ENCODE assay signal across 20 cellular contexts in genomic region chr5:139399501-139400121, GRCh38. TPM values are rescaled to one million over a fixed set of nuclear protein-coding genes. Genes with fewer than 3 reads are reported as not detected.
DNase-seq lines count a peak whose midpoint lies in the region; ATAC-seq and TF ChIP-seq lines count a peak whose summit lies in the region.
"Had no signal": no experiment of that assay in that cellular context is flagged by ENCODE, and none has a peak within 500 bp of the region (broad histone marks: within the 10 kb centered on the region; RNA-seq: fewer than 3 reads in every experiment).

No MANE protein-coding gene starts in this region.

- H3K36me3 Mint-ChIP-seq in T-helper 1 cell treated with Interleukin-12 subunit alpha and Interleukin-12 subunit beta and Interleukin-4 antibody, amounts not matched to agents 30 μg/mL and 1 μg/mL, for 36 hours (ENCODE audit: low read depth), result peaks cover 6% of the 10 kb centered on the region
- peaks cover 4 to 7% (median 5%) of the 10 kb centered on the region in 5 donors for H3K36me3 Mint-ChIP-seq in naive thymus-derived CD4-positive, alpha-beta T cell
- H3K36me3 Mint-ChIP-seq: CD4-positive, CD25-positive, alpha-beta regulatory T cell had no signal

- intact Hi-C loops in naive thymus-derived CD4-positive, alpha-beta T cell (cut with micrococcal nuclease), result loop anchor here (5.0 to 10.0 kb wide), 3 partner anchors 935 to 1062 kb away; partner anchors contain the start of genes FAM53C (in 2 of the 2), ANKHD1 (in 1 of the 2) and EGR1 (in 1 of the 2)
- intact Hi-C loops in right cardiac atrium (cut with DNase I), result no loop called here

- H3K27ac Mint-ChIP-seq in T-helper 1 cell treated with Interleukin-12 subunit alpha and Interleukin-12 subunit beta and Interleukin-4 antibody, amounts not matched to agents 30 μg/mL and 1 μg/mL, for 36 hours, result peak overlapping the region; percentile 31
- peak overlapping the region in 1 of 9 donors; percentile 38 for H3K27ac Mint-ChIP-seq in naive thymus-derived CD4-positive, alpha-beta T cell
- H3K27ac Mint-ChIP-seq: activated naive CD8-positive, alpha-beta T cell treated with anti-CD3 and anti-CD28 coated beads, Interleukin-2, amount 10 ng/mL, durations not matched to agents 7 days and 5 days had no signal

- peaks cover 47% of the 10 kb centered on the region for H3K4me1 Mint-ChIP-seq in T-helper 1 cell treated with Interleukin-12 subunit alpha and Interleukin-12 subunit beta and Interleukin-4 antibody, amounts not matched to agents 30 μg/mL and 1 μg/mL, for 36 hours (ENCODE audit: low read depth)
- peaks cover 15 to 47% (median 24%) of the 10 kb centered on the region in 7 donors for H3K4me1 Mint-ChIP-seq in naive thymus-derived CD4-positive, alpha-beta T cell

- H3K9ac ChIP-seq in skeletal muscle tissue (ENCODE audit: low read depth in 1 of 3, low read length in 3 of 3), result peak overlapping the region in 1 of 3 donors; percentile 40

- DNase-seq in T-helper 1 cell, result no peak
- peak; percentile 80 for DNase-seq in GM20000 (ENCODE audit: low spot score)
- DNase-seq in naive thymus-derived CD4-positive, alpha-beta T cell, result no peak
- no peak for DNase-seq in right cardiac atrium
- DNase-seq: 8988T; activated naive CD8-positive, alpha-beta T cell treated with anti-CD3 and anti-CD28 coated beads, Interleukin-2, amount 10 ng/mL, durations not matched to agents 7 days and 5 days; caudate nucleus; CD4-positive, CD25-positive, alpha-beta regulatory T cell; foreskin keratinocyte; lower lobe of right lung; NCI-H226; stimulated activated CD4-positive, alpha-beta T cell treated with anti-CD3 and anti-CD28 coated beads, Interleukin-1b, Interleukin-23, amount 100 ng/mL, for 48 hours; upper lobe of right lung had no signal

- H3K9me3 ChIP-seq in skeletal muscle tissue (ENCODE audit: control insufficient read depth in 3 of 3, low read length in 3 of 3) (no peaks in the 10 kb centered on the region), right cardiac atrium (ENCODE audit: control insufficient read depth, low read length) (no peaks in the 10 kb centered on the region)
- H3K9me3 ChIP-seq in naive thymus-derived CD4-positive, alpha-beta T cell (ENCODE audit: control insufficient read depth in 2 of 3, low read length in 3 of 3), result no peaks in the 10 kb centered on the region
- H3K9me3 ChIP-seq: lower lobe of right lung, upper lobe of right lung had no signal

- peak; percentile 34 for ATAC-seq in HG03196 (IDR thresholded peaks at IDR 0.05; ENCODE audit: unreplicated experiment)
- ATAC-seq in HG03354 (IDR thresholded peaks at IDR 0.05; ENCODE audit: poor library complexity, severe bottlenecking, unreplicated experiment), result no peak
- ATAC-seq in naive thymus-derived CD4-positive, alpha-beta T cell, result no peak
- ATAC-seq in right cardiac atrium, result no peak
- ATAC-seq: foreskin keratinocyte, lower lobe of right lung, upper lobe of right lung had no signal

- CTCF ChIA-PET in naive thymus-derived CD4-positive, alpha-beta T cell (lab: Charles Lee), result interaction anchor here (0.6 to 1.4 kb wide), 2 partner anchors 15 to 163 kb away, joined by 3 read pairs; no protein-coding TSS in a partner anchor

- no peak for TF ChIP-seq CTCF in GM20000 (IDR thresholded peaks at IDR 0.05; ENCODE audit: extremely low read depth, missing control alignments)

- H3K4me3 Mint-ChIP-seq in T-helper 1 cell treated with Interleukin-12 subunit alpha and Interleukin-12 subunit beta and Interleukin-4 antibody, amounts not matched to agents 30 μg/mL and 1 μg/mL, for 36 hours, result no peak overlapping the region
- H3K4me3 Mint-ChIP-seq in naive thymus-derived CD4-positive, alpha-beta T cell, result no peak overlapping the region
- H3K4me3 Mint-ChIP-seq: activated naive CD8-positive, alpha-beta T cell treated with anti-CD3 and anti-CD28 coated beads, Interleukin-2, amount 10 ng/mL, durations not matched to agents 7 days and 5 days had no signal

- no peaks in the 10 kb centered on the region for H3K27me3 Mint-ChIP-seq in T-helper 1 cell treated with Interleukin-12 subunit alpha and Interleukin-12 subunit beta and Interleukin-4 antibody, amounts not matched to agents 30 μg/mL and 1 μg/mL, for 36 hours (ENCODE audit: low read depth)
- H3K27me3 Mint-ChIP-seq in naive thymus-derived CD4-positive, alpha-beta T cell, result no peaks in the 10 kb centered on the region
- H3K27me3 Mint-ChIP-seq: activated naive CD8-positive, alpha-beta T cell treated with anti-CD3 and anti-CD28 coated beads, Interleukin-2, amount 10 ng/mL, durations not matched to agents 7 days and 5 days had no signal

- H3K27ac ChIP-seq in skeletal muscle tissue (ENCODE audit: low read depth, low read length) (peak overlapping the region; percentile 11), right cardiac atrium (ENCODE audit: low read length) (no peak overlapping the region)
- no peak overlapping the region for H3K27ac ChIP-seq in naive thymus-derived CD4-positive, alpha-beta T cell (ENCODE audit: low read depth, low read length)
- H3K27ac ChIP-seq: foreskin keratinocyte, lower lobe of right lung, upper lobe of right lung had no signal

- 87% methylated on average over 6 of the region's 6 CpGs for WGBS in right cardiac atrium

- H3K4me3 ChIP-seq in skeletal muscle tissue (ENCODE audit: low read length in 3 of 3) (no peak overlapping the region), right cardiac atrium (ENCODE audit: low read length) (no peak overlapping the region)
- no peak overlapping the region for H3K4me3 ChIP-seq in naive thymus-derived CD4-positive, alpha-beta T cell (ENCODE audit: low read length)
- H3K4me3 ChIP-seq: lower lobe of right lung, upper lobe of right lung had no signal

- H3K9me3 Mint-ChIP-seq in T-helper 1 cell treated with Interleukin-12 subunit alpha and Interleukin-12 subunit beta and Interleukin-4 antibody, amounts not matched to agents 30 μg/mL and 1 μg/mL, for 36 hours, result no peaks in the 10 kb centered on the region
- H3K9me3 Mint-ChIP-seq in naive thymus-derived CD4-positive, alpha-beta T cell, result no peaks in the 10 kb centered on the region
- H3K9me3 Mint-ChIP-seq: activated naive CD8-positive, alpha-beta T cell treated with anti-CD3 and anti-CD28 coated beads, Interleukin-2, amount 10 ng/mL, durations not matched to agents 7 days and 5 days had no signal

- POLR2A ChIA-PET in naive thymus-derived CD4-positive, alpha-beta T cell (lab: Charles Lee), result no interaction called here

- H3K27me3 ChIP-seq in skeletal muscle tissue (ENCODE audit: control insufficient read depth in 3 of 3, insufficient read depth in 3 of 3, low read length in 3 of 3), result no peaks in the 10 kb centered on the region
- H3K27me3 ChIP-seq in naive thymus-derived CD4-positive, alpha-beta T cell (ENCODE audit: control insufficient read depth in 2 of 2, insufficient read depth in 2 of 2, low read length in 2 of 2), result no peaks in the 10 kb centered on the region
- no peaks in the 10 kb centered on the region for H3K27me3 ChIP-seq in right cardiac atrium (ENCODE audit: control insufficient read depth, insufficient read depth)
- H3K27me3 ChIP-seq: foreskin keratinocyte had no signal

- H3K36me3 ChIP-seq in skeletal muscle tissue (ENCODE audit: control insufficient read depth in 3 of 3, insufficient read depth in 3 of 3, low read length in 3 of 3), result peaks cover 4 to 8% (median 7%) of the 10 kb centered on the region in 3 donors
- no peaks in the 10 kb centered on the region for H3K36me3 ChIP-seq in naive thymus-derived CD4-positive, alpha-beta T cell (ENCODE audit: control insufficient read depth in 2 of 3, insufficient read depth in 3 of 3, low read length in 3 of 3)
- H3K36me3 ChIP-seq: lower lobe of right lung, upper lobe of right lung had no signal

- peaks cover 32 to 48% (median 40%) of the 10 kb centered on the region in 3 donors for H3K4me1 ChIP-seq in skeletal muscle tissue (ENCODE audit: control insufficient read depth in 3 of 3, insufficient read depth in 3 of 3, low read length in 3 of 3)
- peaks cover 10 to 13% of the 10 kb centered on the region in 2 donors for H3K4me1 ChIP-seq in naive thymus-derived CD4-positive, alpha-beta T cell (ENCODE audit: control insufficient read depth in 2 of 2, insufficient read depth in 2 of 2, low read length in 2 of 2)
- peaks cover 4% of the 10 kb centered on the region for H3K4me1 ChIP-seq in right cardiac atrium (ENCODE audit: control insufficient read depth, insufficient read depth, low read length)

RNA-seq across cellular contexts. Expression of gene SPATA24, which starts 4.3 kb away (rescaled TPM):
- total RNA-seq in skeletal muscle tissue (12.0 TPM), right cardiac atrium (10 to 100 TPM in 3 of 4 donors, 1 to 10 TPM in 1; 9.8 to 25.4 (median 14.4) TPM)
- total RNA-seq in naive thymus-derived CD4-positive, alpha-beta T cell, result 1 to 10 TPM; 4.4 to 7.6 (median 5.8) TPM
- 1 to 10 TPM; 4.6 to 6.6 TPM for polyA plus RNA-seq in naive thymus-derived CD4-positive, alpha-beta T cell
- polyA plus RNA-seq in right cardiac atrium, result 34.6 TPM

RNA-seq across cellular contexts. Expression of gene PROB1, which starts 4.7 kb away (rescaled TPM):
- total RNA-seq in skeletal muscle tissue (23.5 TPM), right cardiac atrium (10 to 100 TPM; 24.8 to 38.5 (median 33.0) TPM)
- 1 to 10 TPM in 2 of 5 experiments, under 1 TPM in 3; 0.58 to 4.9 (median 0.97) TPM for total RNA-seq in naive thymus-derived CD4-positive, alpha-beta T cell
- polyA plus RNA-seq in naive thymus-derived CD4-positive, alpha-beta T cell, result under 1 TPM in 1 of 2 donors, not detected in 1; 0.26 TPM
- 22.2 TPM for polyA plus RNA-seq in right cardiac atrium

RNA-seq across cellular contexts. Expression of gene MZB1, which starts 9.9 kb away (rescaled TPM):
- total RNA-seq in skeletal muscle tissue (0.52 TPM), right cardiac atrium (1 to 10 TPM in 2 of 4 donors, under 1 TPM in 2; 0.70 to 1.8 (median 1.1) TPM)
- 10 to 100 TPM in 3 of 5 experiments, under 1 TPM in 2; 0.60 to 70.6 (median 12.8) TPM for total RNA-seq in naive thymus-derived CD4-positive, alpha-beta T cell
- polyA plus RNA-seq in naive thymus-derived CD4-positive, alpha-beta T cell, result under 1 TPM; 0.25 to 0.80 TPM
- 0.38 TPM for polyA plus RNA-seq in right cardiac atrium
- total RNA-seq: renal cortical epithelial cell, SK-MEL-5 had no signal
- polyA plus RNA-seq: neural cell had no signal

RNA-seq across cellular contexts. Expression of gene SLC23A1, which starts 16.5 kb away (rescaled TPM):
- total RNA-seq in skeletal muscle tissue (not detected), right cardiac atrium (not detected)
- total RNA-seq in naive thymus-derived CD4-positive, alpha-beta T cell, result 1 to 10 TPM in 1 of 5 experiments, not detected in 4; 4.7 TPM
- polyA plus RNA-seq in naive thymus-derived CD4-positive, alpha-beta T cell, result not detected
- polyA plus RNA-seq in right cardiac atrium, result 0.18 TPM
- total RNA-seq: CD4-positive, CD25-positive, alpha-beta regulatory T cell; foreskin keratinocyte; SK-MEL-5; upper lobe of right lung had no signal
- polyA plus RNA-seq: foreskin keratinocyte, neural cell had no signal

RNA-seq across cellular contexts. Expression of gene DNAJC18, which starts 39.7 kb away (rescaled TPM):
- 16.2 TPM for total RNA-seq in skeletal muscle tissue
- total RNA-seq in naive thymus-derived CD4-positive, alpha-beta T cell, result 1 to 10 TPM; 2.2 to 9.7 (median 4.9) TPM
- polyA plus RNA-seq in naive thymus-derived CD4-positive, alpha-beta T cell, result 1 to 10 TPM; 3.8 to 6.8 TPM
- 10 to 100 TPM; 14.0 to 24.9 (median 15.2) TPM for total RNA-seq in right cardiac atrium
- polyA plus RNA-seq in right cardiac atrium, result 5.6 TPM

Comparison
In these comparisons a context has a peak if more than half of its experiments do, and no peak if none do; other contexts are left out.
1. intact Hi-C loops: an anchor here in naive thymus-derived CD4-positive, alpha-beta T cell (5.0 to 10.0 kb wide); none called in right cardiac atrium.